11 cellular contexts compared by ENCODE assay signal in genomic region chr5:154276932-154277331, GRCh38.
A peak's percentile ranks its signal among the peaks of the same experiment; 100 is the strongest.
DNase-seq lines count a peak whose midpoint lies in the region; ATAC-seq and TF ChIP-seq lines count a peak whose summit lies in the region.
"Had no signal": no experiment of that assay in that cellular context is flagged by ENCODE, and none has a peak within 500 bp of the region (broad histone marks: within the 10 kb centered on the region; RNA-seq: fewer than 3 reads in every experiment).

No MANE protein-coding gene starts in this region.

- peak; percentile 21 for DNase-seq in DMS 273 (lab: John Stamatoyannopoulos, UW; ENCODE audit: unreplicated experiment)
- DNase-seq in DMS 273 treated with DMSO at 0.1 percent for 48 hours (lab: John Stamatoyannopoulos, UW): no peak
- DNase-seq in brain pericyte (ENCODE audit: low read depth, low spot score): peak; percentile 41
- DNase-seq in left colon: peak; percentile 22 to 54
- DNase-seq in upper lobe of right lung: no peak
- no peak for DNase-seq in 8988T
- no peak for DNase-seq in NCI-H524 treated with DMSO at 0.1 percent for 48 hours (lab: John Stamatoyannopoulos, UW)
- DNase-seq: stimulated activated CD4-positive, alpha-beta T cell treated with anti-CD3 and anti-CD28 coated beads, Interleukin-4, amount 100 ng/mL, for 1 hour had no signal

- ATAC-seq in left colon (peak; percentile 37), upper lobe of right lung (peak; percentile 44), HG02852 (IDR thresholded peaks at IDR 0.05; ENCODE audit: unreplicated experiment) (no peak)
- ATAC-seq: GM12878 had no signal

- H3K9me3 ChIP-seq in upper lobe of right lung: no peaks in the 10 kb centered on the region

- no peak overlapping the region for H3K4me3 ChIP-seq in upper lobe of right lung
- H3K4me3 ChIP-seq: GM12878 had no signal

- intact Hi-C loops in left colon (cut with DNase I, micrococcal nuclease): no loop called here
- intact Hi-C loops in upper lobe of right lung (cut with DNase I): no loop called here

- H3K4me1 ChIP-seq in upper lobe of right lung: peaks cover 23% of the 10 kb centered on the region

- H3K27me3 ChIP-seq in upper lobe of right lung: no peaks in the 10 kb centered on the region

- H3K36me3 ChIP-seq in upper lobe of right lung: no peaks in the 10 kb centered on the region

- TF ChIP-seq CTCF in upper lobe of right lung (IDR thresholded peaks at IDR 0.05): no peak

- H3K27ac ChIP-seq in upper lobe of right lung: no peak overlapping the region
- H3K27ac ChIP-seq: 22Rv1 had no signal

Comparison
In these comparisons a context has a peak if more than half of its experiments do, and no peak if none do; other contexts are left out.
1. DNase-seq: peak in DMS 273 (single experiment), brain pericyte (single experiment) and left colon (2 of 2); none in DMS 273 treated with DMSO at 0.1 percent for 48 hours (single experiment), upper lobe of right lung (single experiment), 8988T (single experiment) and NCI-H524 treated with DMSO at 0.1 percent for 48 hours (single experiment).